Comparison of ENCODE assay signal across 27 cellular contexts in the genomic region with DNA sequence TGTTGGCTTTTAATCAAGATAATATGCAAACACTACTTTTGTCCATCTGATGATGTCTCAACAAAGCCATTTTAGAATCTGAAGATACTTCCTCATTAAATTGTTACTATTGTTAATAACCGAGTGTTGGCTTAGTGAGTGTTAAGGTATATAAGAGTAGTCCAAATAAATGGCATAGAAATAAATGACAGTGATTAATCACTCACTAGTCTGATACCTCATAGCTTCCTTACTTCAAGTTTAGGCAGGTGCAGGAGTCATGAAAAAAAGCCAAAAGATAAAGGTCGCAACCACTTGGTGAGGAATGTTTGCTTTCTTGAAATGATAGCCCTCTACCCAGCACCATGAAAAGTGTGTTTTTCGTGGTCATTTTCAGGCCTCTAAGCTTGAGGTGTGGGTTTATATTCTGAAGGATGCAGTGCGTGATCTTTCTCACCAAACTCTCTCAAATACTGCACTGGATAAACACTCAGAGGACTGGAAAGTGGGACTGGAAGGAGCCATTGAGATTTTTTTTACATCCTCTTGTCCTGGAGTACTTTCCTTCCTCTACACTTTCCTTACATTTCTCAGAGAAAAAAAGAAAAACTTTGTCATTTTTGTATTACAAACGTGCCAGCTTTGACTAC.
DNase-seq lines count a peak whose midpoint lies in the region; ATAC-seq and TF ChIP-seq lines count a peak whose summit lies in the region.
"Had no signal": no experiment of that assay in that cellular context is flagged by ENCODE, and none has a peak within 500 bp of the region (broad histone marks: within the 10 kb centered on the region; RNA-seq: fewer than 3 reads in every experiment).

No MANE protein-coding gene starts in this region.

- ATAC-seq in Right ventricle myocardium inferior (no peak), lung (ENCODE audit: insufficient read depth, low FRiP score) (peak; percentile 7)
- ATAC-seq: GM12878; mucosa of descending colon; natural killer cell; stimulated activated effector memory CD8-positive, alpha-beta T cell treated with anti-CD3 and anti-CD28 coated beads, Interleukin-12 subunit alpha, Interleukin-12 subunit beta, amount 100 ng/mL, for 72 hours had no signal

- H3K36me3 ChIP-seq in cardiac muscle cell: no peaks in the 10 kb centered on the region
- no peaks in the 10 kb centered on the region for H3K36me3 ChIP-seq in lung (ENCODE audit: control insufficient read depth in 2 of 2, insufficient read depth in 2 of 2, low read length in 2 of 2)
- H3K36me3 ChIP-seq: adrenal gland had no signal

- H3K4me1 ChIP-seq in cardiac muscle cell (ENCODE audit: low read depth) (peaks cover 31% of the 10 kb centered on the region), lung (ENCODE audit: control insufficient read depth in 2 of 2, insufficient read depth in 2 of 2, low read length in 2 of 2) (peaks cover 2 to 21% of the 10 kb centered on the region in 2 donors)

- TF ChIP-seq CTCF in cardiac muscle cell (IDR thresholded peaks at IDR 0.05; ENCODE audit: low read depth, low read length): no peak
- TF ChIP-seq CTCF in epithelial cell of esophagus (IDR thresholded peaks at IDR 0.05; ENCODE audit: insufficient read depth, low read depth, low read length, missing control alignments): no peak
- no peak for TF ChIP-seq CTCF in lung (IDR thresholded peaks at IDR 0.05; ENCODE audit: control extremely low read depth, extremely low read depth)
- TF ChIP-seq CTCF in GM13976 (IDR thresholded peaks at IDR 0.05; ENCODE audit: borderline replicate concordance, control extremely low read depth, extremely low read depth, insufficient read depth, missing control alignments): no peak

- no peak for DNase-seq in cardiac muscle cell (ENCODE audit: low read depth in 1 of 2, low spot score in 1 of 2)
- DNase-seq in Right ventricle myocardium inferior (ENCODE audit: missing footprints): no peak
- DNase-seq in epithelial cell of esophagus (ENCODE audit: low read depth): peak; percentile 48
- no peak for DNase-seq in lung (ENCODE audit: low spot score)
- DNase-seq in NCI-H2171 treated with DMSO at 0.1 percent for 48 hours (lab: John Stamatoyannopoulos, UW): no peak
- no peak for DNase-seq in activated T-cell treated with anti-CD3 and anti-CD28 coated beads, Interleukin-2, amount 50 U/mL, for 1 hour
- no peak for DNase-seq in GM13976 (ENCODE audit: low spot score)
- no peak for DNase-seq in stimulated activated CD4-positive, alpha-beta T cell treated with anti-CD3 and anti-CD28 coated beads, Interleukin-4, amount 100 ng/mL, for 4 hours
- DNase-seq: activated CD4-positive, alpha-beta memory T cell treated with anti-CD3 and anti-CD28 coated beads, Interleukin-2, amount 10 ng/mL, durations not matched to agents 7 days and 5 days; activated CD4-positive, alpha-beta T cell treated with anti-CD3 and anti-CD28 coated beads for 1 hour; activated CD8-positive, alpha-beta memory T cell treated with anti-CD3 and anti-CD28 coated beads, Interleukin-2, amount 50 U/mL, for 48 hours; activated naive CD4-positive, alpha-beta T cell treated with anti-CD3 and anti-CD28 coated beads, Interleukin-2, amount 10 ng/mL, durations not matched to agents 7 days and 5 days; adrenal gland; AML-193; CD4-positive, CD25-positive, alpha-beta regulatory T cell; islet precursor cell; mucosa of descending colon; natural killer cell; NCI-H1694; NCI-H524 treated with DMSO at 0.1 percent for 48 hours; NK-92 treated with Interleukin-12 subunit alpha and Interleukin-12 subunit beta, amount 100 ng/mL, for 24 hours; occipital lobe; SHP77; stimulated activated CD4-positive, alpha-beta T cell treated with anti-CD3 and anti-CD28 coated beads, Interleukin-15, amount 100 ng/mL, for 24 hours; T-helper 2 cell had no signal

- H3K4me3 ChIP-seq in cardiac muscle cell (no peak overlapping the region), epithelial cell of esophagus (ENCODE audit: low read length) (no peak overlapping the region), lung (no peak overlapping the region)
- H3K4me3 ChIP-seq: adrenal gland, GM12878, mucosa of descending colon had no signal

- 58 to 75% methylated on average over 5 of the region's 5 CpGs for WGBS in lung, 2 donors

- H3K27ac ChIP-seq in cardiac muscle cell: peak overlapping the region; percentile 40
- H3K27ac ChIP-seq in lung (ENCODE audit: low read depth in 1 of 2, low read length in 1 of 2): no peak overlapping the region
- H3K27ac ChIP-seq: adrenal gland had no signal

- intact Hi-C loops in Right ventricle myocardium inferior (cut with DNase I): no loop called here

- no peaks in the 10 kb centered on the region for H3K9me3 ChIP-seq in cardiac muscle cell (ENCODE audit: low read depth)
- H3K9me3 ChIP-seq in lung (ENCODE audit: control insufficient read depth in 2 of 2, insufficient read depth in 1 of 2, low read length in 1 of 2): no peaks in the 10 kb centered on the region
- H3K9me3 ChIP-seq: adrenal gland, mucosa of descending colon had no signal

- H3K27me3 ChIP-seq in cardiac muscle cell (no peaks in the 10 kb centered on the region), lung (ENCODE audit: control insufficient read depth, insufficient read depth) (no peaks in the 10 kb centered on the region)
- H3K27me3 ChIP-seq: adrenal gland had no signal

- in situ Hi-C loops in GM13976 (cut with MboI; ENCODE audit: low sequenced_read_pairs, unreplicated experiment): no loop called here
